In the genomic region with DNA sequence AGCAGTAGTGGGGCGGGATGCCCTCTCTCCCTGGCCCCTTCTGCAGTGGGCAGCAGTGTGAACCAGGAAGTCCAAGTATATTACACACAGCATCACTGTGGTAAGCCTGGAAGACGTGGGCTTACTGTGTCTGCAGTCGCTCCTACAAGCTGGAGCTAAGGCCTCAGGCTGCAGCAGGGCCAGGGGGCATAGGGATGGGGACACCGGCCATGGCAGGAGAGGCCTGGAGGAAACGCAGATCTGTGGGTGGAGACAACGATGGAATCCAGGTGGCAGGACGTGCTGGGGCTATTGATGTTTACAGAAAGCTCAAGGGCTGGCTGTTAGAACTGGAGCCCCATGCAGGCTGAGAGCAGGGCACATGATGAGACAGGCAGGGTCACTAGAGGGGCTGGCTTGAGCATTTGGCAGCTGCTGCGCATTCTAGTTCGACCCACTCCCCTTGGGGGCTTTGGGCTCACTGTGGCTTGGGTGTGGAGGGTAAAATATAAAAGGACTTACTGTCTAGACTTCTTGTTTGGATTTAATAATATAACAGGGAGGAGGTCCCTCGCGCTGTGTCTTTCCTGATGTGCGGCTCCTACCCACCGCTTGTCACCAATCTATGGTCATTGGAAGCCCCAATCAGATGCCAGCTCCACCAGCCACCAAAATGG, we compare ENCODE assay signal across 19 cellular contexts.
A peak's percentile ranks its signal among the peaks of the same experiment; 100 is the strongest.
DNase-seq lines count a peak whose midpoint lies in the region; ATAC-seq and TF ChIP-seq lines count a peak whose summit lies in the region.
"Had no signal": no experiment of that assay in that cellular context is flagged by ENCODE, and none has a peak within 500 bp of the region (broad histone marks: within the 10 kb centered on the region; RNA-seq: fewer than 3 reads in every experiment).

No MANE protein-coding gene starts in this region.

- H3K36me3 ChIP-seq in right atrium auricular region (no peaks in the 10 kb centered on the region), brain microvascular endothelial cell (replicated peaks) (no peaks in the 10 kb centered on the region)
- H3K36me3 ChIP-seq: BE2C, SJCRH30 had no signal

- intact Hi-C loops in Right ventricle myocardium inferior (cut with DNase I), result no loop called here

- H3K4me3 ChIP-seq in right atrium auricular region (no peak overlapping the region), brain microvascular endothelial cell (ENCODE audit: low read depth, low read length) (no peak overlapping the region)
- H3K4me3 ChIP-seq: SJCRH30 had no signal

- H3K27me3 ChIP-seq in right atrium auricular region, result no peaks in the 10 kb centered on the region
- H3K27me3 ChIP-seq in brain microvascular endothelial cell (replicated peaks), result no peaks in the 10 kb centered on the region
- H3K27me3 ChIP-seq: BE2C, SJCRH30 had no signal

- DNase-seq in NCI-H1694 treated with DMSO at 0.1 percent for 48 hours (lab: John Stamatoyannopoulos, UW) (peak; percentile 5), NCI-H1694 (lab: John Stamatoyannopoulos, UW) (no peak), right atrium auricular region (ENCODE audit: low spot score) (peak; percentile 47), Right ventricle myocardium inferior (ENCODE audit: missing footprints) (no peak), ecto neural progenitor cell (ENCODE audit: low spot score) (peak; percentile 12), ureter (ENCODE audit: low spot score) (peak; percentile 27), LoVo (ENCODE audit: low spot score) (no peak), brain microvascular endothelial cell (no peak)
- DNase-seq: BE2C; CD4-positive, CD25-positive, alpha-beta regulatory T cell; DMS79; GOT3; MV-4-11; NCI-H1417; NCI-H1930; NCI-H446; NCI-H82; SJCRH30 had no signal

- no peaks in the 10 kb centered on the region for H3K9me3 ChIP-seq in right atrium auricular region
- H3K9me3 ChIP-seq: BE2C, SJCRH30 had no signal

- ATAC-seq in Right ventricle myocardium inferior, result no peak
- ATAC-seq: HCT116 had no signal

- no peak overlapping the region for H3K27ac ChIP-seq in right atrium auricular region
- no peak overlapping the region for H3K27ac ChIP-seq in brain microvascular endothelial cell
- H3K27ac ChIP-seq: SJCRH30 had no signal

- in situ Hi-C loops in brain microvascular endothelial cell (cut with HindIII; ENCODE audit: low pct_ligation_motif_present, low sequenced_read_pairs), result no loop called here

- H3K4me1 ChIP-seq in right atrium auricular region, result no peaks in the 10 kb centered on the region
- H3K4me1 ChIP-seq: BE2C, SJCRH30 had no signal

- TF ChIP-seq CTCF in right atrium auricular region (IDR thresholded peaks at IDR 0.05) (no peak), brain microvascular endothelial cell (IDR thresholded peaks at IDR 0.05; ENCODE audit: low read depth, low read length, missing control alignments) (no peak)

Comparison
In these comparisons a context has a peak if more than half of its experiments do, and no peak if none do; other contexts are left out.
1. DNase-seq: peak in NCI-H1694 treated with DMSO at 0.1 percent for 48 hours (single experiment), right atrium auricular region (single experiment), ecto neural progenitor cell (single experiment) and ureter (single experiment); none in NCI-H1694 (single experiment), Right ventricle myocardium inferior (single experiment), LoVo (single experiment) and brain microvascular endothelial cell (single experiment).